In the genomic region with DNA sequence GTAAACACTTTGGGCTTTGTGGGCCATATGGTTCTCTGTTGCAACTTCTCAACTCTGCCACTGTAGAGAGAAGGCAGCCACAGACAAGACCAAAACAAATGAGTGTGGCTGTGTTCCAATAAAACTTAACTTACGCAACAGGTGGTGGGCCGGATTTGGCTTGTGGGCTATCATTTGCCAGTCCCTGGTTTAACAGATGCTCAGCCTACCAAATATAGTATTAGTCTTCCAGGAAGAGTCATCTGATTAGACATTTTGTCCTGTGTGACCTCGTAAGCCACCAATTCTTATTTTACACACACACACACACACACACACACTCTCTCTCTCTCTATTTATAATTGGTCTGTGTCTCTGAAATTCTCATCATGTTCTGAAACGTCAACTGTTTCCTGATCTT, we compare ENCODE assay signal across 9 cellular contexts.
DNase-seq lines count a peak whose midpoint lies in the region; ATAC-seq and TF ChIP-seq lines count a peak whose summit lies in the region.
"Had no signal": no experiment of that assay in that cellular context is flagged by ENCODE, and none has a peak within 500 bp of the region (broad histone marks: within the 10 kb centered on the region; RNA-seq: fewer than 3 reads in every experiment).

No MANE protein-coding gene starts in this region.

- H3K4me3 Mint-ChIP-seq in stimulated activated naive CD8-positive, alpha-beta T cell treated with anti-CD3 and anti-CD28 coated beads, Interleukin-15, amount 100 ng/mL, for 72 hours: peak overlapping the region; percentile 0 to 52

- no peaks in the 10 kb centered on the region for H3K27me3 Mint-ChIP-seq in stimulated activated naive CD8-positive, alpha-beta T cell treated with anti-CD3 and anti-CD28 coated beads, Interleukin-15, amount 100 ng/mL, for 72 hours

- H3K4me3 ChIP-seq in heart right ventricle (no peak overlapping the region), coronary artery (no peak overlapping the region)
- H3K4me3 ChIP-seq: A549 had no signal

- H3K9me3 Mint-ChIP-seq in stimulated activated naive CD8-positive, alpha-beta T cell treated with anti-CD3 and anti-CD28 coated beads, Interleukin-15, amount 100 ng/mL, for 72 hours: no peaks in the 10 kb centered on the region

- peak; percentile 83 to 95 (median 88) for ATAC-seq in heart right ventricle
- ATAC-seq in stimulated activated naive CD8-positive, alpha-beta T cell treated with anti-CD3 and anti-CD28 coated beads, Interleukin-15, amount 100 ng/mL, for 72 hours: peak; percentile 95
- no peak for ATAC-seq in GM18861 (IDR thresholded peaks at IDR 0.05; ENCODE audit: unreplicated experiment)
- ATAC-seq: A549 had no signal

- 5 to 13% methylated on average over 4 of the region's 4 CpGs for WGBS in heart right ventricle, 2 donors

- peaks cover 26% of the 10 kb centered on the region for H3K4me1 Mint-ChIP-seq in stimulated activated naive CD8-positive, alpha-beta T cell treated with anti-CD3 and anti-CD28 coated beads, Interleukin-15, amount 100 ng/mL, for 72 hours

- intact Hi-C loops in heart right ventricle (cut with DNase I): loop anchor here in 1 of 10 donors (10.0 kb wide), 1 partner anchor 240 kb away; no protein-coding TSS in a partner anchor

- peak overlapping the region in 7 of 10 donors; percentile 5 to 65 (median 45) for H3K27ac ChIP-seq in heart right ventricle
- H3K27ac ChIP-seq in coronary artery: peak overlapping the region in 1 of 2 donors; percentile 23
- H3K27ac ChIP-seq: A549 had no signal

- H3K27ac Mint-ChIP-seq in stimulated activated naive CD8-positive, alpha-beta T cell treated with anti-CD3 and anti-CD28 coated beads, Interleukin-15, amount 100 ng/mL, for 72 hours: peak overlapping the region; percentile 85 to 86

- H3K4me1 ChIP-seq in heart right ventricle: peaks cover 0 to 36% (median 20%) of the 10 kb centered on the region in 9 donors
- H3K4me1 ChIP-seq: A549 had no signal

- H3K9me3 ChIP-seq in heart right ventricle: peaks cover 0 to 4% (median 0%) of the 10 kb centered on the region in 11 donors
- H3K9me3 ChIP-seq: A549 had no signal

- DNase-seq in NCI-H510A treated with DMSO at 0.1 percent for 48 hours (lab: John Stamatoyannopoulos, UW) (peak; percentile 45), NCI-H510A (lab: John Stamatoyannopoulos, UW) (no peak), SW480 (ENCODE audit: low spot score) (peak; percentile 50), heart right ventricle (peak; percentile 27 to 60), coronary artery (ENCODE audit: low spot score) (no peak)
- DNase-seq in stimulated activated naive CD8-positive, alpha-beta T cell treated with anti-CD3 and anti-CD28 coated beads, Interleukin-15, amount 100 ng/mL, for 72 hours: peak; percentile 25 to 69
- no peak for DNase-seq in activated naive CD4-positive, alpha-beta T cell treated with anti-CD3 and anti-CD28 coated beads, Interleukin-2, amount 50 U/mL, for 16 hours

- no peak for TF ChIP-seq CTCF in heart right ventricle (IDR thresholded peaks at IDR 0.05)
- no peak for TF ChIP-seq CTCF in coronary artery (IDR thresholded peaks at IDR 0.05)

- H3K27me3 ChIP-seq in heart right ventricle: no peaks in the 10 kb centered on the region

- H3K36me3 ChIP-seq in heart right ventricle: no peaks in the 10 kb centered on the region

Comparison
In these comparisons a context has a peak if more than half of its experiments do, and no peak if none do; other contexts are left out.
1. DNase-seq: peak in NCI-H510A treated with DMSO at 0.1 percent for 48 hours (single experiment), SW480 (single experiment), heart right ventricle (2 of 2) and stimulated activated naive CD8-positive, alpha-beta T cell treated with anti-CD3 and anti-CD28 coated beads, Interleukin-15, amount 100 ng/mL, for 72 hours (2 of 2); none in NCI-H510A (single experiment), coronary artery (single experiment) and activated naive CD4-positive, alpha-beta T cell treated with anti-CD3 and anti-CD28 coated beads, Interleukin-2, amount 50 U/mL, for 16 hours (single experiment).